Comparison of ENCODE assay signal across 10 cellular contexts in genomic region chr6:36597775-36598174, GRCh38. TPM values are rescaled to one million over a fixed set of nuclear protein-coding genes. Genes with fewer than 3 reads are reported as not detected.
DNase-seq lines count a peak whose midpoint lies in the region; ATAC-seq, FAIRE-seq and TF ChIP-seq lines count a peak whose summit lies in the region.
"Had no signal": no experiment of that assay in that cellular context is flagged by ENCODE, and none has a peak within 500 bp of the region (broad histone marks: within the 10 kb centered on the region; RNA-seq: fewer than 3 reads in every experiment).

No MANE protein-coding gene starts in this region.

- H4K20me1 ChIP-seq in SU-DHL-6 (ENCODE audit: low read depth, low read length), result peaks cover 80% of the 10 kb centered on the region
- peaks cover 26% of the 10 kb centered on the region for H4K20me1 ChIP-seq in fibroblast of lung (ENCODE audit: control insufficient read depth, extremely low read depth, insufficient read depth, low read length)

- no peaks in the 10 kb centered on the region for H3K27me3 Mint-ChIP-seq in progenitor cell of endocrine pancreas

- H3K36me3 Mint-ChIP-seq in progenitor cell of endocrine pancreas (ENCODE audit: insufficient read depth), result peaks cover 65% of the 10 kb centered on the region

- H3K9me3 ChIP-seq in SU-DHL-6 (ENCODE audit: insufficient read depth, low read length), result no peaks in the 10 kb centered on the region
- H3K9me3 ChIP-seq in fibroblast of lung (ENCODE audit: control insufficient read depth, insufficient read depth, low read depth, low read length), result no peaks in the 10 kb centered on the region
- no peaks in the 10 kb centered on the region for H3K9me3 ChIP-seq in small intestine (ENCODE audit: control insufficient read depth, low read depth)
- H3K9me3 ChIP-seq: adrenal gland had no signal

- H3K4me1 ChIP-seq in fibroblast of lung (ENCODE audit: control insufficient read depth, extremely low read depth, insufficient read depth, low read length) (peaks cover 19% of the 10 kb centered on the region), small intestine (ENCODE audit: control insufficient read depth in 2 of 2, insufficient read depth in 1 of 2, low read depth in 1 of 2, low read length in 1 of 2) (peaks cover 2 to 10% of the 10 kb centered on the region in 2 donors)

- H3K4me3 Mint-ChIP-seq in progenitor cell of endocrine pancreas (ENCODE audit: low read depth), result peak overlapping the region; percentile 100

- FAIRE-seq in small intestine (lab: Jason Lieb, UNC), result no peak

- ATAC-seq in HG02588 (IDR thresholded peaks at IDR 0.05; ENCODE audit: unreplicated experiment) (no peak), GM21447 (IDR thresholded peaks at IDR 0.05; ENCODE audit: unreplicated experiment) (no peak)

- H3K4me3 ChIP-seq in GM06990 (replicated peaks; ENCODE audit: low read depth, low read length) (peak overlapping the region; percentile 79), SU-DHL-6 (ENCODE audit: insufficient read depth, low read length, poor library complexity, severe bottlenecking) (peak overlapping the region; percentile 100), fibroblast of lung (replicated peaks in 1 of 4; ENCODE audit: control extremely low read depth in 1 of 4, insufficient read depth in 1 of 4, low read depth in 3 of 4, low read length in 4 of 4) (peak overlapping the region; percentile 80 to 99 (median 86)), small intestine (ENCODE audit: low read depth in 1 of 2, low read length in 2 of 2) (peak overlapping the region in 1 of 2 donors; percentile 79)

- no peaks in the 10 kb centered on the region for H3K9me2 ChIP-seq in SU-DHL-6 (replicated peaks; ENCODE audit: insufficient read depth, low read length)

- no peaks in the 10 kb centered on the region for H3K9me3 Mint-ChIP-seq in progenitor cell of endocrine pancreas (ENCODE audit: low read depth)

- H3K36me3 ChIP-seq in GM06990 (ENCODE audit: control insufficient read depth, insufficient read depth, low read length) (peaks cover 35% of the 10 kb centered on the region), SU-DHL-6 (ENCODE audit: low read length) (peaks cover 80% of the 10 kb centered on the region), fibroblast of lung (ENCODE audit: control insufficient read depth, insufficient read depth, low read length) (peaks cover 33% of the 10 kb centered on the region), small intestine (ENCODE audit: control insufficient read depth in 2 of 2, insufficient read depth in 2 of 2, low read length in 2 of 2) (peaks cover 23 to 30% of the 10 kb centered on the region in 2 donors)

- peak overlapping the region; percentile 90 for H3K27ac Mint-ChIP-seq in progenitor cell of endocrine pancreas

- no peak overlapping the region for H2AFZ ChIP-seq in SU-DHL-6 (ENCODE audit: low read depth, low read length, severe bottlenecking)
- no peak overlapping the region for H2AFZ ChIP-seq in fibroblast of lung (ENCODE audit: low read length)

- H3K4me1 Mint-ChIP-seq in progenitor cell of endocrine pancreas (ENCODE audit: low read depth), result peaks cover 41% of the 10 kb centered on the region

- H3K27ac ChIP-seq in SU-DHL-6 (ENCODE audit: low read depth, low read length), result no peak overlapping the region
- H3K27ac ChIP-seq in fibroblast of lung (ENCODE audit: insufficient read depth, low read length), result no peak overlapping the region
- no peak overlapping the region for H3K27ac ChIP-seq in small intestine (ENCODE audit: low read depth in 1 of 2, low read length in 1 of 2)

- H3K79me2 ChIP-seq in SU-DHL-6 (ENCODE audit: insufficient read depth, low read length) (peaks cover 86% of the 10 kb centered on the region), fibroblast of lung (ENCODE audit: control insufficient read depth, insufficient read depth, low read length) (peaks cover 86% of the 10 kb centered on the region)

- TF ChIP-seq CTCF in GM06990 (IDR thresholded peaks at IDR 0.05; ENCODE audit: insufficient read depth, low read length, poor library complexity, severe bottlenecking) (no peak), SU-DHL-6 (IDR thresholded peaks at IDR 0.05; ENCODE audit: insufficient read depth, low read length, poor library complexity, severe bottlenecking) (no peak), fibroblast of lung (conservative IDR thresholded peaks at IDR 0.05 in 1 of 2, IDR thresholded peaks at IDR 0.05 in 1 of 2; ENCODE audit: low read depth in 1 of 2, low read length in 2 of 2) (no peak), progenitor cell of endocrine pancreas (IDR thresholded peaks at IDR 0.05; ENCODE audit: unreplicated experiment) (no peak)

- WGBS in small intestine, 3 donors, result 4 to 9% (median 5%) methylated on average over 1 of the region's 1 CpG

- no peaks in the 10 kb centered on the region for H3K27me3 ChIP-seq in GM06990 (replicated peaks; ENCODE audit: control insufficient read depth, insufficient read depth, low read length)
- no peaks in the 10 kb centered on the region for H3K27me3 ChIP-seq in SU-DHL-6 (ENCODE audit: low read length)
- no peaks in the 10 kb centered on the region for H3K27me3 ChIP-seq in fibroblast of lung (ENCODE audit: control insufficient read depth, insufficient read depth, low read length)
- no peaks in the 10 kb centered on the region for H3K27me3 ChIP-seq in small intestine (ENCODE audit: control insufficient read depth in 2 of 2, insufficient read depth in 2 of 2, low read length in 2 of 2)
- H3K27me3 ChIP-seq: adrenal gland had no signal

- DNase-seq in GM06990 (ENCODE audit: extremely low read depth, insufficient read length) (no peak), fibroblast of lung (ENCODE audit: low read depth in 2 of 2) (no peak), progenitor cell of endocrine pancreas (ENCODE audit: low spot score, unreplicated experiment) (no peak), NCI-H1694 (lab: John Stamatoyannopoulos, UW) (no peak), small intestine (no peak)
- DNase-seq: NCI-H2081 treated with DMSO at 0.1 percent for 48 hours had no signal

- peak overlapping the region; percentile 76 for H3K4me2 ChIP-seq in SU-DHL-6 (ENCODE audit: low read depth, low read length, poor library complexity, severe bottlenecking)
- peak overlapping the region; percentile 95 for H3K4me2 ChIP-seq in fibroblast of lung (ENCODE audit: extremely low read depth, insufficient read depth, low read length)

- H3K9ac ChIP-seq in SU-DHL-6 (ENCODE audit: low read length) (no peak overlapping the region), fibroblast of lung (ENCODE audit: insufficient read depth, low read length) (no peak overlapping the region)

- H3F3A ChIP-seq in SU-DHL-6 (ENCODE audit: insufficient read depth), result peaks cover 96% of the 10 kb centered on the region

RNA-seq across cellular contexts. Expression of gene SRSF3, which starts 3.6 kb away (rescaled TPM):
- 191 and 200 TPM in 2 replicates for total RNA-seq in fibroblast of lung
- 435 and 493 TPM in 2 replicates for polyA plus RNA-seq in fibroblast of lung
- polyA plus RNA-seq in fibroblast of lung (2012), result 375 and 433 TPM in 2 replicates
- polyA minus RNA-seq in fibroblast of lung (ENCODE audit: low replicate concordance), result 24.0 and 69.8 TPM in 2 replicates
- 427 and 442 TPM in 2 replicates for total RNA-seq in progenitor cell of endocrine pancreas
- polyA plus RNA-seq in small intestine, result 100 to 1,000 TPM; 115 to 311 (median 126) TPM

RNA-seq across cellular contexts. Expression of gene STK38, which starts 50.5 kb away (rescaled TPM):
- total RNA-seq in fibroblast of lung (17.7 and 26.9 TPM in 2 replicates), progenitor cell of endocrine pancreas (46.9 and 47.2 TPM in 2 replicates)
- polyA plus RNA-seq in fibroblast of lung (28.9 and 42.6 TPM in 2 replicates), small intestine (10 to 100 TPM; 27.6 to 52.1 (median 34.0) TPM)
- 25.2 and 34.0 TPM in 2 replicates for polyA plus RNA-seq in fibroblast of lung (2012)
- polyA minus RNA-seq in fibroblast of lung (ENCODE audit: low replicate concordance), result 17.1 and 18.1 TPM in 2 replicates
